Comparison of ENCODE assay signal across 19 cellular contexts in the genomic region with DNA sequence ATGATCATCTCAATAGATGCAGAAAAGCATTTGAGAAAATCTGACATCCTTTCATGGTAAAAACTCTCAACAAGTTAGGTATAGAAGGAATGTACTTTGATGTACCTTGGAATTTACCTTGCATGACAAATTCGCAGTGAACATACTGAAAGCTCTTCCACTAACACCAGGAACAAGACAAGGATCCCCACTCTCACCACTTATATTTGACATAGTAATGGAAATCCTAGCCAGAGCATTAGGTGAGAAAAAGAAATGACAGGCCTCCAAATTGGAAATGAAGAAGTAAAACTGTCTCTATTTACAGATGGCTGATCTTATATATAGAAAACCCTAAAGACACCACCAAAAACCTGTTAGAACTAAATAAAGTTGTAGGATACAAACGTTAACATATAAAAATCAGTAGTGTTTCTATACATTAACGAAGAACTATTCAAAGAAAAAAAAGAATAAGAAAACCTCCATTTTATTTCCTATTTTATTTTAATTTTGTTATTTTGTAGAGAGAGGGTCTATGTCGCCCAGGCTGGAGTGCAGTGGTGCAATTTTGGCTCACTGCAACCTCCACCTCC.
"Had no signal": no experiment of that assay in that cellular context is flagged by ENCODE, and none has a peak within 500 bp of the region (broad histone marks: within the 10 kb centered on the region; RNA-seq: fewer than 3 reads in every experiment).

No MANE protein-coding gene starts in this region.

- H3K27ac Mint-ChIP-seq: activated CD8-positive, alpha-beta T cell treated with anti-CD3 and anti-CD28 coated beads, Interleukin-2, amount 10 ng/mL, durations not matched to agents 7 days and 5 days had no signal

- H3K4me2 ChIP-seq: smooth muscle cell had no signal

- H3K36me3 ChIP-seq: right lobe of liver had no signal

- DNase-seq: activated CD4-positive, alpha-beta T cell treated with anti-CD3 and anti-CD28 coated beads for 48 hours; activated CD8-positive, alpha-beta memory T cell treated with anti-CD3 and anti-CD28 coated beads, Interleukin-2, amount 50 U/mL, for 4 hours; activated CD8-positive, alpha-beta T cell treated with anti-CD3 and anti-CD28 coated beads, Interleukin-2, amount 10 ng/mL, durations not matched to agents 7 days and 5 days; activated gamma-delta T cell treated with Interleukin-2 at 50 U/mL for 16 hours; anterior cingulate cortex; brain microvascular endothelial cell; cortex of kidney; effector memory CD4-positive, alpha-beta T cell; foreskin keratinocyte; glutamatergic neuron; mesendoderm; right lobe of liver; stomach; T-helper 2 cell; testis; upper lobe of left lung had no signal

- ATAC-seq: activated CD8-positive, alpha-beta T cell treated with anti-CD3 and anti-CD28 coated beads, Interleukin-2, amount 10 ng/mL, durations not matched to agents 7 days and 5 days; foreskin keratinocyte; right lobe of liver; WTC11 had no signal

- H3K9me3 Mint-ChIP-seq: central memory CD8-positive, alpha-beta T cell; WTC11 had no signal

- H3K4me1 ChIP-seq: foreskin keratinocyte, right lobe of liver, stomach, testis had no signal

- H3K27me3 Mint-ChIP-seq: central memory CD8-positive, alpha-beta T cell had no signal

- H3K27ac ChIP-seq: brain microvascular endothelial cell, foreskin keratinocyte, right lobe of liver, stomach, testis, upper lobe of left lung had no signal

- H3K9me3 ChIP-seq: right lobe of liver, stomach, testis, upper lobe of left lung had no signal

- H3K27me3 ChIP-seq: brain microvascular endothelial cell, foreskin keratinocyte, right lobe of liver, stomach, testis, upper lobe of left lung had no signal

- H3K4me3 Mint-ChIP-seq: activated CD8-positive, alpha-beta T cell treated with anti-CD3 and anti-CD28 coated beads, Interleukin-2, amount 10 ng/mL, durations not matched to agents 7 days and 5 days; central memory CD8-positive, alpha-beta T cell; WTC11 had no signal

- H3K4me3 ChIP-seq: right lobe of liver, smooth muscle cell, stomach, testis, upper lobe of left lung had no signal
